8 cellular contexts compared by ENCODE assay signal in the genomic region with DNA sequence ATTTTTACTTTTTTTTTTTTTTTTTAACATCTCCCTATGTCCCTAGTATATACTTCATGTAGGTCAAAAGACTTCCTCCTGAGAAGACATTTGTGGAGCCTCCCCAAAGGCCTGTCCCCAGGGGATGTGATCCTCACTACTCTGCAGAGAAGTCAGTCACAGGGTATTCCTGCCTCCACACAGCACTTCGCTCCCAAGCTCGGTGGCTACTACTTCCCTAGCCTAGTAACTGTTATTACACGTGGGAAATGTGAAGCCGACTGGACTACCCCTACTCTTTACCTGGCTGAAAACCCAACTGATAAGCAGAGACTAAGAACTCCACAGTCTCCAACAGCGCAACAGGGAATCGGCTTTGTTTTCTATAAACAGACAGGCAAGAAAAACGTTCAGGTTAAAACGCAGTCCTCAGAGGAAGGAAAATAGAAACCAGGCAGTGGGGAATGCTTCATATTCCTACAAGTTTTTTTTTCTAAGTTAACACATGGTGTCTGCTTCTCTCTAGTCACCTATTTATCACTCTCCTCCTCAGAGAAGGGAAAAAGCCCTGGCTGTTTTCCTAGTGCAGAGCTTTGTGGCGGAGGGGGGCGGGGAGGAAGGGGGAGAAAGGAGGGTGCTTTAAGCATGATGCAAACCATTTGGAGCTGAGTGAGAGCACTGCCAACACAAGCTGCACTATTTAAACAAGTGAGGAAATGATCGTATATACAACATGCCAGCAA.
DNase-seq lines count a peak whose midpoint lies in the region; ATAC-seq and TF ChIP-seq lines count a peak whose summit lies in the region.

No MANE protein-coding gene starts in this region.

- no peaks in the 10 kb centered on the region for H3K27me3 ChIP-seq in right atrium auricular region

- TF ChIP-seq CTCF in right atrium auricular region (IDR thresholded peaks at IDR 0.05) = no peak

- H3K36me3 ChIP-seq in right atrium auricular region = peaks cover 10% of the 10 kb centered on the region

- H3K4me3 ChIP-seq in right atrium auricular region (peak overlapping the region in 1 of 2 donors; percentile 23), skeletal muscle cell (ENCODE audit: low read depth, low read length) (peak overlapping the region; percentile 13)

- no peak for ATAC-seq in HG03432 (IDR thresholded peaks at IDR 0.05; ENCODE audit: unreplicated experiment)
- ATAC-seq in GM21360 (IDR thresholded peaks at IDR 0.05; ENCODE audit: unreplicated experiment) = no peak

- peak overlapping the region; percentile 83 to 91 for H3K27ac ChIP-seq in right atrium auricular region

- peaks cover 0 to 62% of the 10 kb centered on the region in 2 donors for H3K4me1 ChIP-seq in right atrium auricular region

- no peaks in the 10 kb centered on the region for H3K9me3 ChIP-seq in right atrium auricular region

- DNase-seq in HCEC 1CT (peak; percentile 96), amniotic stem cell (lab: John Stamatoyannopoulos, UW) (peak; percentile 86), right atrium auricular region (ENCODE audit: low spot score) (no peak), skeletal muscle cell (ENCODE audit: low read depth) (peak; percentile 98), DMS 273 (lab: John Stamatoyannopoulos, UW; ENCODE audit: unreplicated experiment) (no peak), SKM-1 (lab: John Stamatoyannopoulos, UW; ENCODE audit: unreplicated experiment) (no peak)

Comparison
In these comparisons a context has a peak if more than half of its experiments do, and no peak if none do; other contexts are left out.
1. DNase-seq: peak in HCEC 1CT (single experiment), amniotic stem cell (single experiment) and skeletal muscle cell (single experiment); none in right atrium auricular region (single experiment), DMS 273 (single experiment) and SKM-1 (single experiment).